15 cellular contexts compared by ENCODE assay signal in genomic region chr5:79143684-79144379, GRCh38. TPM values are rescaled to one million over a fixed set of nuclear protein-coding genes. Genes with fewer than 3 reads are reported as not detected.
DNase-seq lines count a peak whose midpoint lies in the region; FAIRE-seq and TF ChIP-seq lines count a peak whose summit lies in the region.
"Had no signal": no experiment of that assay in that cellular context is flagged by ENCODE, and none has a peak within 500 bp of the region (broad histone marks: within the 10 kb centered on the region; RNA-seq: fewer than 3 reads in every experiment).

No MANE protein-coding gene starts in this region.

- H3K9ac ChIP-seq in adipocyte (ENCODE audit: low read length), result no peak overlapping the region

- no peak for FAIRE-seq in small intestine (lab: Jason Lieb, UNC)
- FAIRE-seq: GM18507 had no signal

- DNase-seq in A172 (ENCODE audit: low spot score) (peak; percentile 55), HFF-Myc (ENCODE audit: extremely low read depth, low read depth) (peak; percentile 25), adipocyte (ENCODE audit: low read depth) (peak; percentile 32), foreskin fibroblast (peak; percentile 5 to 70), NCI-H774 (lab: John Stamatoyannopoulos, UW) (no peak), DMS153 treated with DMSO at 0.1 percent for 48 hours (lab: John Stamatoyannopoulos, UW; ENCODE audit: unreplicated experiment) (no peak), DMS 273 treated with DMSO at 0.1 percent for 48 hours (lab: John Stamatoyannopoulos, UW) (no peak), small intestine (no peak)
- DNase-seq: heart right ventricle, MG63, NCI-H2171 treated with DMSO at 0.1 percent for 48 hours, upper lobe of left lung had no signal

- TF ChIP-seq CTCF in HFF-Myc (IDR thresholded peaks at IDR 0.05; ENCODE audit: low read depth, low read length, missing control alignments) (no peak), foreskin fibroblast (IDR thresholded peaks at IDR 0.05; ENCODE audit: low read depth, low read length) (no peak)

- WGBS in small intestine, 3 donors, result 68 to 76% (median 71%) methylated on average over 6 of the region's 6 CpGs

- peaks cover 6% of the 10 kb centered on the region for H3K9me3 ChIP-seq in adipocyte (ENCODE audit: control insufficient read depth, low read length)
- H3K9me3 ChIP-seq in small intestine (ENCODE audit: control insufficient read depth, low read depth), result no peaks in the 10 kb centered on the region
- H3K9me3 ChIP-seq: MG63, upper lobe of left lung had no signal

- H3K27me3 ChIP-seq in adipocyte (replicated peaks; ENCODE audit: control insufficient read depth, insufficient read depth, low read length) (no peaks in the 10 kb centered on the region), small intestine (ENCODE audit: control insufficient read depth in 2 of 2, insufficient read depth in 2 of 2, low read length in 2 of 2) (no peaks in the 10 kb centered on the region)
- H3K27me3 ChIP-seq: heart right ventricle, MG63, upper lobe of left lung had no signal

- H3K4me1 ChIP-seq in adipocyte (ENCODE audit: control insufficient read depth, insufficient read depth, low read length), result peaks cover 9% of the 10 kb centered on the region
- no peaks in the 10 kb centered on the region for H3K4me1 ChIP-seq in small intestine (ENCODE audit: control insufficient read depth in 2 of 2, insufficient read depth in 1 of 2, low read depth in 1 of 2, low read length in 1 of 2)
- H3K4me1 ChIP-seq: heart right ventricle, upper lobe of left lung had no signal

- H3K36me3 ChIP-seq in adipocyte (ENCODE audit: control insufficient read depth, insufficient read depth, low read length, severe bottlenecking) (no peaks in the 10 kb centered on the region), small intestine (ENCODE audit: control insufficient read depth in 2 of 2, insufficient read depth in 2 of 2, low read length in 2 of 2) (no peaks in the 10 kb centered on the region)
- H3K36me3 ChIP-seq: heart right ventricle, MG63, upper lobe of left lung had no signal

- H3K27ac ChIP-seq in small intestine (ENCODE audit: low read depth in 1 of 2, low read length in 1 of 2), result no peak overlapping the region
- H3K27ac ChIP-seq: heart right ventricle, upper lobe of left lung had no signal

- H3K4me3 ChIP-seq in HFF-Myc (replicated peaks; ENCODE audit: low read depth, low read length) (no peak overlapping the region), adipocyte (ENCODE audit: low read length) (no peak overlapping the region), foreskin fibroblast (ENCODE audit: low read depth in 1 of 2, low read length in 2 of 2) (no peak overlapping the region), small intestine (ENCODE audit: low read depth in 1 of 2, low read length in 2 of 2) (no peak overlapping the region)
- H3K4me3 ChIP-seq: heart right ventricle, MG63, upper lobe of left lung had no signal

RNA-seq across cellular contexts. Expression of gene BHMT, which starts 32.2 kb away (rescaled TPM):
- not detected in 2 replicates for total RNA-seq in A172 (2014; rRNA removed; shearing (Covaris generic))
- polyA plus RNA-seq in small intestine, result under 1 TPM in 2 of 3 donors, not detected in 1; 0.45 to 0.46 TPM
- total RNA-seq: dermis microvascular lymphatic vessel endothelial cell, heart right ventricle had no signal
- polyA plus RNA-seq: AG04450 had no signal

Comparison
In these comparisons a context has a peak if more than half of its experiments do, and no peak if none do; other contexts are left out.
1. DNase-seq: peak in A172 (single experiment), HFF-Myc (single experiment), adipocyte (single experiment) and foreskin fibroblast (2 of 2); none in NCI-H774 (single experiment), DMS153 treated with DMSO at 0.1 percent for 48 hours (single experiment), DMS 273 treated with DMSO at 0.1 percent for 48 hours (single experiment) and small intestine (single experiment).